8 cellular contexts compared by ENCODE assay signal in genomic region chr4:113094802-113095201, GRCh38. TPM values are rescaled to one million over a fixed set of nuclear protein-coding genes. Genes with fewer than 3 reads are reported as not detected.
A peak's percentile ranks its signal among the peaks of the same experiment; 100 is the strongest.
DNase-seq lines count a peak whose midpoint lies in the region; ATAC-seq, FAIRE-seq and TF ChIP-seq lines count a peak whose summit lies in the region.

No MANE protein-coding gene starts in this region.

- intact Hi-C loops in Calu3 (cut with micrococcal nuclease; ENCODE audit: unreplicated experiment), result loop anchor here (1.0 to 10.0 kb wide), 3 partner anchors 148 to 330 kb away; no protein-coding TSS in a partner anchor

- DNase-seq in Calu3 (no peak), kidney glomerular epithelial cell (lab: John Stamatoyannopoulos, UW) (peak; percentile 12)

- TF ChIP-seq CTCF in Calu3 (IDR thresholded peaks at IDR 0.05; ENCODE audit: unreplicated experiment), result peak; percentile 56

- ATAC-seq in HG02973 (IDR thresholded peaks at IDR 0.05; ENCODE audit: unreplicated experiment), result peak; percentile 54
- ATAC-seq in HG03045 (IDR thresholded peaks at IDR 0.05; ENCODE audit: unreplicated experiment), result no peak
- ATAC-seq in HG02678 (IDR thresholded peaks at IDR 0.05; ENCODE audit: unreplicated experiment), result no peak
- ATAC-seq in HG03521 (IDR thresholded peaks at IDR 0.05; ENCODE audit: unreplicated experiment), result no peak
- ATAC-seq in GM18870 (IDR thresholded peaks at IDR 0.05; ENCODE audit: unreplicated experiment), result no peak

- H3K9me3 Mint-ChIP-seq in Calu3 (ENCODE audit: low read depth, unreplicated experiment), result no peaks in the 10 kb centered on the region

- H3K4me1 Mint-ChIP-seq in Calu3 (ENCODE audit: low read depth, unreplicated experiment), result no peaks in the 10 kb centered on the region

- FAIRE-seq in TTC549 (lab: Jason Lieb, UNC), result peak; percentile 51

- no peaks in the 10 kb centered on the region for H3K36me3 Mint-ChIP-seq in Calu3 (ENCODE audit: insufficient read depth, unreplicated experiment)

- no peak overlapping the region for H3K4me3 Mint-ChIP-seq in Calu3 (ENCODE audit: low read depth, unreplicated experiment)

- no peak overlapping the region for H3K27ac Mint-ChIP-seq in Calu3 (ENCODE audit: unreplicated experiment)

- no peaks in the 10 kb centered on the region for H3K27me3 Mint-ChIP-seq in Calu3 (ENCODE audit: unreplicated experiment)

- CTCF ChIA-PET in Calu3 (lab: Charles Lee), result interaction anchor here (0.6 kb wide), 1 partner anchor 329 kb away, joined by 4 read pairs; no protein-coding TSS in a partner anchor

- BruUV-seq in Calu3 (replicated peaks; lab: Mats Ljungman, UMichigan), result no TSS peak

RNA-seq across cellular contexts. Expression of gene ANK2, which starts 45.3 kb away (rescaled TPM):
- 4.1 and 4.4 TPM in 2 replicates for total RNA-seq in Calu3 (2022)
